In the genomic region with DNA sequence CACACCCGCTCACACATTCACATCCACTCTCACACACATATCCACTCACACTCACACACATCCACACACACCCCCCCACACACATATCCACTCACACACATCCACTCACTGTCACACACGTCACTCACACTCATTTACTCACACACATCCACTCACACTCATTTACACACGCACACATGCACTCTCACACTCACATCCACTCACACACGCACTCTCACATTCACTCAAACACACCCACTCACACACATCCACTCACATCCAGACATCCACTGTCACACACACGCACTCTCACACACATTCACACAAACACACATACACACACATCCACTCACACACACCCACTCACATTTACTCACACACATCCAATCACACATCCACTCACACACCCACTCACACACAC, we compare ENCODE assay signal across 22 cellular contexts. TPM values are rescaled to one million over a fixed set of nuclear protein-coding genes. Genes with fewer than 3 reads are reported as not detected.
DNase-seq lines count a peak whose midpoint lies in the region; TF ChIP-seq lines count a peak whose summit lies in the region.
"Had no signal": no experiment of that assay in that cellular context is flagged by ENCODE, and none has a peak within 500 bp of the region (broad histone marks: within the 10 kb centered on the region; RNA-seq: fewer than 3 reads in every experiment).

No MANE protein-coding gene starts in this region.

- H3K27ac ChIP-seq in VCaP (peak overlapping the region; percentile 99), trophoblast cell (ENCODE audit: low read depth, low read length) (no peak overlapping the region), SK-N-SH (ENCODE audit: low read depth in 2 of 2, low read length in 1 of 2) (no peak overlapping the region)
- H3K27ac ChIP-seq: cardiac muscle cell, epithelial cell of prostate had no signal

- no peak overlapping the region for H3K9ac ChIP-seq in trophoblast cell (ENCODE audit: low read length)
- no peak overlapping the region for H3K9ac ChIP-seq in SK-N-SH

- H3K4me1 Mint-ChIP-seq in Caco-2 (ENCODE audit: low read depth, unreplicated experiment) (peaks cover 22% of the 10 kb centered on the region), glutamatergic neuron (ENCODE audit: low read depth, unreplicated experiment) (peaks cover 40% of the 10 kb centered on the region)

- H3K18ac ChIP-seq in trophoblast cell (ENCODE audit: low read length) = peak overlapping the region; percentile 34

- H3K9me3 Mint-ChIP-seq in Caco-2 (ENCODE audit: unreplicated experiment) (no peaks in the 10 kb centered on the region), glutamatergic neuron (ENCODE audit: unreplicated experiment) (peaks cover 10% of the 10 kb centered on the region)
- H3K9me3 Mint-ChIP-seq: activated T-helper 2 cell treated with anti-CD3 and anti-CD28 coated beads, Interferon-gamma antibody, Interleukin-2, Interleukin-4, amounts not matched to agents 10 μg/mL and 5 μg/mL and 100 μg/mL, durations not matched to agents 14 hours and 24 hours and 36 hours; naive thymus-derived CD8-positive, alpha-beta T cell had no signal

- no peak for TF ChIP-seq CTCF in Caco-2 (IDR thresholded peaks at IDR 0.05; ENCODE audit: insufficient read depth in 1 of 2, low read depth in 1 of 2, low read length in 1 of 2, severe bottlenecking in 1 of 2, unreplicated experiment in 1 of 2)
- TF ChIP-seq CTCF in VCaP (conservative IDR thresholded peaks at IDR 0.05) = no peak
- TF ChIP-seq CTCF in glutamatergic neuron (IDR thresholded peaks at IDR 0.05; ENCODE audit: partially characterized antibody, unreplicated experiment) = no peak
- no peak for TF ChIP-seq CTCF in SK-N-SH (IDR thresholded peaks at IDR 0.05)

- H3K4me3 ChIP-seq in Caco-2 (ENCODE audit: low read depth, low read length) (no peak overlapping the region), trophoblast cell (ENCODE audit: low read depth, low read length) (peak overlapping the region; percentile 44), SK-N-SH (ENCODE audit: low read depth in 2 of 2, low read length in 1 of 2) (no peak overlapping the region)
- H3K4me3 ChIP-seq: cardiac muscle cell, lung, upper lobe of left lung had no signal

- CTCF ChIA-PET in Caco-2 (lab: Charles Lee) = no interaction called here
- CTCF ChIA-PET in SK-N-SH (lab: Yijun Ruan, JAX) = no interaction called here

- POLR2A ChIA-PET in Caco-2 (lab: Charles Lee) (no interaction called here), SK-N-SH (lab: Yijun Ruan, JAX) (no interaction called here)

- no TSS peak for BruUV-seq in Caco-2 (replicated peaks; lab: Mats Ljungman, UMichigan)

- H3K4me2 ChIP-seq in trophoblast cell (ENCODE audit: low read length) (no peak overlapping the region), SK-N-SH (no peak overlapping the region)

- no peak overlapping the region for H2AK5ac ChIP-seq in trophoblast cell (ENCODE audit: low read length)

- no peak for TF ChIP-seq RAD21 in SK-N-SH (IDR thresholded peaks at IDR 0.05; ENCODE audit: low read length)

- H3K9me3 ChIP-seq in Caco-2 (no peaks in the 10 kb centered on the region), trophoblast cell (ENCODE audit: insufficient read depth, low read depth, low read length) (peaks cover 6% of the 10 kb centered on the region), SK-N-SH (no peaks in the 10 kb centered on the region)
- H3K9me3 ChIP-seq: upper lobe of left lung had no signal

- H3K4ac ChIP-seq in trophoblast cell (ENCODE audit: low read depth, low read length) = peak overlapping the region; percentile 3

- H2BK12ac ChIP-seq in trophoblast cell (ENCODE audit: low read length) = no peak overlapping the region

- no peak overlapping the region for H4K91ac ChIP-seq in trophoblast cell (ENCODE audit: low read depth, low read length)

- H2BK120ac ChIP-seq in trophoblast cell (ENCODE audit: insufficient read depth, low read length, poor library complexity) = no peak overlapping the region

- no peaks in the 10 kb centered on the region for H3K27me3 Mint-ChIP-seq in Caco-2 (ENCODE audit: insufficient read depth, unreplicated experiment)
- H3K27me3 Mint-ChIP-seq in glutamatergic neuron (ENCODE audit: unreplicated experiment) = peaks cover 3% of the 10 kb centered on the region
- H3K27me3 Mint-ChIP-seq: naive thymus-derived CD8-positive, alpha-beta T cell; progenitor cell of endocrine pancreas had no signal

- no peak for DNase-seq in Caco-2
- DNase-seq in glutamatergic neuron = no peak
- no peak for DNase-seq in trophoblast cell
- no peak for DNase-seq in SK-N-SH
- DNase-seq in stimulated activated naive CD4-positive, alpha-beta T cell (lab: John Stamatoyannopoulos, UW) = no peak
- no peak for DNase-seq in NCI-H2029 (lab: John Stamatoyannopoulos, UW)
- DNase-seq: activated CD4-positive, alpha-beta T cell treated with anti-CD3 and anti-CD28 coated beads for 1 hour; foreskin fibroblast; HCEC 1CT; hypothalamus; naive thymus-derived CD8-positive, alpha-beta T cell; NCI-H1092 treated with DMSO at 0.1 percent for 48 hours; NCI-H2081 treated with DMSO at 0.1 percent for 48 hours; NCI-H524; T1000 had no signal

- H3K36me3 ChIP-seq in Caco-2 (ENCODE audit: control insufficient read depth, insufficient read depth, low read length) (peaks cover 1% of the 10 kb centered on the region; the same call in 1 of the 2 replicates), trophoblast cell (ENCODE audit: control insufficient read depth in 1 of 2, insufficient read depth in 2 of 2, low read length in 2 of 2) (peaks cover 35 to 42% of the 10 kb centered on the region in 2 experiments), SK-N-SH (replicated peaks in 1 of 2; ENCODE audit: control insufficient read depth in 1 of 2, insufficient read depth in 2 of 2, low read length in 1 of 2) (no peaks in the 10 kb centered on the region)
- H3K36me3 ChIP-seq: cardiac muscle cell had no signal

- no CpG with 5 or more reads among the region's 5 CpGs for WGBS in trophoblast cell (ENCODE audit: extremely low coverage, insufficient coverage, insufficient read length)
- 95% methylated on average over 5 of the region's 5 CpGs for WGBS in SK-N-SH (ENCODE audit: low lambda C conversion rate)

- no peak overlapping the region for H3K14ac ChIP-seq in trophoblast cell (ENCODE audit: low read length)

- H4K20me1 ChIP-seq in SK-N-SH (ENCODE audit: insufficient read depth) = no peaks in the 10 kb centered on the region

- no peak overlapping the region for H4K8ac ChIP-seq in trophoblast cell (ENCODE audit: low read depth, low read length)

- no peak overlapping the region for H3K23ac ChIP-seq in trophoblast cell (ENCODE audit: low read length)

- intact Hi-C loops in Caco-2 (cut with micrococcal nuclease; ENCODE audit: unreplicated experiment) = no loop called here

- no peaks in the 10 kb centered on the region for H3K9me2 ChIP-seq in SK-N-SH

- peak overlapping the region; percentile 15 for H3K27ac Mint-ChIP-seq in Caco-2 (ENCODE audit: unreplicated experiment)
- peak overlapping the region; percentile 25 for H3K27ac Mint-ChIP-seq in glutamatergic neuron (ENCODE audit: unreplicated experiment)
- H3K27ac Mint-ChIP-seq: activated T-helper 2 cell treated with anti-CD3 and anti-CD28 coated beads, Interferon-gamma antibody, Interleukin-2, Interleukin-4, amounts not matched to agents 10 μg/mL and 5 μg/mL and 100 μg/mL, durations not matched to agents 14 hours and 24 hours and 36 hours; progenitor cell of endocrine pancreas had no signal

- no peak overlapping the region for H4K12ac ChIP-seq in trophoblast cell (ENCODE audit: low read depth, low read length)

- H3K36me3 Mint-ChIP-seq in Caco-2 (ENCODE audit: insufficient read depth, unreplicated experiment) (peaks cover 21% of the 10 kb centered on the region), glutamatergic neuron (ENCODE audit: unreplicated experiment) (peaks cover 4% of the 10 kb centered on the region)

- H2AFZ ChIP-seq in trophoblast cell (ENCODE audit: insufficient read depth, low read length, poor library complexity) = no peak overlapping the region
- no peak overlapping the region for H2AFZ ChIP-seq in SK-N-SH (ENCODE audit: low read depth)

- H3K27me3 ChIP-seq in Caco-2 (replicated peaks; ENCODE audit: control insufficient read depth, insufficient read depth, low read length) (no peaks in the 10 kb centered on the region), trophoblast cell (ENCODE audit: insufficient read depth, low read length) (no peaks in the 10 kb centered on the region), SK-N-SH (ENCODE audit: insufficient read depth) (no peaks in the 10 kb centered on the region)
- H3K27me3 ChIP-seq: cardiac muscle cell, upper lobe of left lung had no signal

- no peak overlapping the region for H3K4me3 Mint-ChIP-seq in Caco-2 (ENCODE audit: unreplicated experiment)
- peak overlapping the region; percentile 37 for H3K4me3 Mint-ChIP-seq in glutamatergic neuron (ENCODE audit: unreplicated experiment)

- H3K79me2 ChIP-seq in trophoblast cell (ENCODE audit: control insufficient read depth, insufficient read depth, low read length, poor library complexity) = peaks cover 31% of the 10 kb centered on the region
- no peaks in the 10 kb centered on the region for H3K79me2 ChIP-seq in SK-N-SH (ENCODE audit: insufficient read depth)

- H3F3A ChIP-seq in SK-N-SH (replicated peaks; ENCODE audit: insufficient read depth) = no peaks in the 10 kb centered on the region

- no peak for TF ChIP-seq EP300 in SK-N-SH (IDR thresholded peaks at IDR 0.05; ENCODE audit: borderline replicate concordance in 1 of 2, low read depth in 1 of 2, low read length in 1 of 2)

- peaks cover 28% of the 10 kb centered on the region for H3K4me1 ChIP-seq in Caco-2
- H3K4me1 ChIP-seq in trophoblast cell (ENCODE audit: control insufficient read depth in 1 of 2, insufficient read depth in 2 of 2, low read length in 2 of 2) = peaks cover 54 to 59% of the 10 kb centered on the region in 2 experiments
- peaks cover 0 to 25% of the 10 kb centered on the region in 2 experiments; a peak in 1 of 4 replicates for H3K4me1 ChIP-seq in SK-N-SH (ENCODE audit: control insufficient read depth in 1 of 2, insufficient read depth in 2 of 2, low read depth in 1 of 2, low read length in 1 of 2)

- H2BK5ac ChIP-seq in trophoblast cell (ENCODE audit: low read depth, low read length, poor library complexity) = no peak overlapping the region

- peaks cover 22% of the 10 kb centered on the region for H3K79me1 ChIP-seq in trophoblast cell (ENCODE audit: low read length)

TF ChIP-seq in SK-N-SH, 30 proteins besides CTCF, POLR2A, EP300 and RAD21 (continues in another document):
- TF ChIP-seq JUND (IDR thresholded peaks at IDR 0.05) (no peak), RXRA (IDR thresholded peaks at IDR 0.05; ENCODE audit: borderline replicate concordance, low read depth) (no peak), ELF1 (IDR thresholded peaks at IDR 0.05) (no peak), NFIC (IDR thresholded peaks at IDR 0.05; ENCODE audit: borderline replicate concordance) (no peak), TCF12 (IDR thresholded peaks at IDR 0.05) (no peak), MXI1 (IDR thresholded peaks at IDR 0.05; ENCODE audit: low read depth, low read length) (no peak)

RNA-seq across cellular contexts. Expression of a gene that starts 18.3 kb away (rescaled TPM):
- total RNA-seq in Caco-2 (2022) (17.8 and 19.3 TPM in 2 replicates), glutamatergic neuron (ENCODE audit: unreplicated experiment) (49.4 TPM)
- 57.0 and 60.9 TPM in 2 replicates for polyA plus RNA-seq in trophoblast cell (2013)
- polyA plus RNA-seq in SK-N-SH (2012; rRNA removed) = 2.0 and 2.4 TPM in 2 replicates
- 0.93 and 1.9 TPM in 2 replicates for polyA plus RNA-seq in SK-N-SH (2012; cell fraction: cytosol; rRNA removed)
- 2.3 and 3.2 TPM in 2 replicates for polyA plus RNA-seq in SK-N-SH (2012; cell fraction: nucleus; rRNA removed)
